In genomic region chr2:234313498-234313897, GRCh38 we compare ENCODE assay signal across 21 cellular contexts.
DNase-seq lines count a peak whose midpoint lies in the region; ATAC-seq and TF ChIP-seq lines count a peak whose summit lies in the region.
"Had no signal": no experiment of that assay in that cellular context is flagged by ENCODE, and none has a peak within 500 bp of the region (broad histone marks: within the 10 kb centered on the region; RNA-seq: fewer than 3 reads in every experiment).

No MANE protein-coding gene starts in this region.

- POLR2A ChIA-PET in activated CD4-positive, alpha-beta T cell treated with anti-CD3 and anti-CD28 coated beads for 36 hours (lab: Charles Lee) = no interaction called here
- POLR2A ChIA-PET in CD4-positive, alpha-beta T cell (lab: Charles Lee) = no interaction called here

- peaks cover 3% of the 10 kb centered on the region for H3K9me3 Mint-ChIP-seq in activated CD4-positive, alpha-beta T cell treated with anti-CD3 and anti-CD28 coated beads for 36 hours (ENCODE audit: low read depth)
- no peaks in the 10 kb centered on the region for H3K9me3 Mint-ChIP-seq in CD4-positive, alpha-beta T cell
- peaks cover 0 to 2% of the 10 kb centered on the region in 2 donors for H3K9me3 Mint-ChIP-seq in effector memory CD8-positive, alpha-beta T cell

- intact Hi-C loops in activated CD4-positive, alpha-beta T cell treated with anti-CD3 and anti-CD28 coated beads for 36 hours (cut with DNase I, micrococcal nuclease) = no loop called here
- intact Hi-C loops in CD4-positive, alpha-beta T cell (cut with DNase I, micrococcal nuclease) = no loop called here
- intact Hi-C loops in prostate gland (cut with DNase I) = no loop called here

- peaks cover 6% of the 10 kb centered on the region for H3K36me3 Mint-ChIP-seq in activated CD4-positive, alpha-beta T cell treated with anti-CD3 and anti-CD28 coated beads for 36 hours (ENCODE audit: low read depth)
- H3K36me3 Mint-ChIP-seq in CD4-positive, alpha-beta T cell (ENCODE audit: low read depth) = no peaks in the 10 kb centered on the region
- no peaks in the 10 kb centered on the region for H3K36me3 Mint-ChIP-seq in T-helper 17 cell (ENCODE audit: low read depth)
- peaks cover 12% of the 10 kb centered on the region for H3K36me3 Mint-ChIP-seq in effector memory CD8-positive, alpha-beta T cell (ENCODE audit: insufficient read depth)
- H3K36me3 Mint-ChIP-seq: naive B cell had no signal

- H3K4me1 ChIP-seq in prostate gland (replicated peaks) = no peaks in the 10 kb centered on the region
- H3K4me1 ChIP-seq: left lung, stomach, tibial artery had no signal

- no peak for DNase-seq in activated CD4-positive, alpha-beta T cell treated with anti-CD3 and anti-CD28 coated beads for 36 hours
- no peak for DNase-seq in activated CD4-positive, alpha-beta T cell treated with anti-CD3 and anti-CD28 coated beads, Interleukin-2, amount 50 U/mL, for 1 hour
- DNase-seq in CD4-positive, alpha-beta T cell = peak in 1 of 10 experiments; percentile 10
- DNase-seq in T-helper 17 cell (no peak), prostate gland (ENCODE audit: low spot score) (no peak), SK-N-DZ (ENCODE audit: low spot score) (no peak)
- DNase-seq in effector memory CD8-positive, alpha-beta T cell = no peak
- DNase-seq: 8988T; hypothalamus; left lung; naive B cell; NCI-H1048; NCI-H1694 treated with DMSO at 0.1 percent for 48 hours; NCI-H2171 treated with DMSO at 0.1 percent for 48 hours; NCI-H524; NK-92 treated with Interleukin-12 subunit alpha and Interleukin-12 subunit beta, amount 100 ng/mL, for 24 hours; occipital lobe; stomach; tibial artery had no signal

- CTCF ChIA-PET in activated CD4-positive, alpha-beta T cell treated with anti-CD3 and anti-CD28 coated beads for 36 hours (lab: Charles Lee) = interaction anchor here (1.0 kb wide), 1 partner anchor 22 kb away, joined by 3 read pairs; no protein-coding TSS in a partner anchor
- CTCF ChIA-PET in CD4-positive, alpha-beta T cell (lab: Charles Lee) = interaction anchor here (0.6 kb wide), 1 partner anchor 19 kb away, joined by 4 read pairs; no protein-coding TSS in a partner anchor

- peak overlapping the region; percentile 49 for H3K27ac Mint-ChIP-seq in activated CD4-positive, alpha-beta T cell treated with anti-CD3 and anti-CD28 coated beads for 36 hours
- H3K27ac Mint-ChIP-seq in CD4-positive, alpha-beta T cell = peak overlapping the region; percentile 19
- H3K27ac Mint-ChIP-seq in T-helper 17 cell = peak overlapping the region; percentile 90
- H3K27ac Mint-ChIP-seq in effector memory CD8-positive, alpha-beta T cell = peak overlapping the region; percentile 77 to 88

- no peak overlapping the region for H3K4me3 ChIP-seq in prostate gland
- H3K4me3 ChIP-seq: left lung, stomach, tibial artery had no signal

- H3K27me3 ChIP-seq in CD4-positive, alpha-beta T cell (ENCODE audit: control insufficient read depth, insufficient read depth, low read length) = no peaks in the 10 kb centered on the region
- no peaks in the 10 kb centered on the region for H3K27me3 ChIP-seq in prostate gland (replicated peaks; ENCODE audit: insufficient read depth)
- H3K27me3 ChIP-seq: left lung, stomach, tibial artery had no signal

- peaks cover 33% of the 10 kb centered on the region for H3K4me1 Mint-ChIP-seq in activated CD4-positive, alpha-beta T cell treated with anti-CD3 and anti-CD28 coated beads for 36 hours
- peaks cover 40% of the 10 kb centered on the region for H3K4me1 Mint-ChIP-seq in CD4-positive, alpha-beta T cell (ENCODE audit: low read depth)
- H3K4me1 Mint-ChIP-seq in T-helper 17 cell = peaks cover 20% of the 10 kb centered on the region
- H3K4me1 Mint-ChIP-seq in effector memory CD8-positive, alpha-beta T cell (ENCODE audit: low read depth in 2 of 2) = peaks cover 14 to 34% of the 10 kb centered on the region in 2 donors

- H3K27ac ChIP-seq in CD4-positive, alpha-beta T cell (ENCODE audit: low read depth, low read length) = no peak overlapping the region
- no peak overlapping the region for H3K27ac ChIP-seq in prostate gland
- H3K27ac ChIP-seq: left lung, stomach, tibial artery had no signal

- H3K27me3 Mint-ChIP-seq in activated CD4-positive, alpha-beta T cell treated with anti-CD3 and anti-CD28 coated beads for 36 hours = no peaks in the 10 kb centered on the region
- no peaks in the 10 kb centered on the region for H3K27me3 Mint-ChIP-seq in CD4-positive, alpha-beta T cell
- no peaks in the 10 kb centered on the region for H3K27me3 Mint-ChIP-seq in T-helper 17 cell
- H3K27me3 Mint-ChIP-seq in effector memory CD8-positive, alpha-beta T cell = no peaks in the 10 kb centered on the region

- no peak for ATAC-seq in activated CD4-positive, alpha-beta T cell treated with anti-CD3 and anti-CD28 coated beads for 36 hours
- ATAC-seq in CD4-positive, alpha-beta T cell (ENCODE audit: poor library complexity) = no peak
- ATAC-seq in T-helper 17 cell = peak; percentile 17
- ATAC-seq in effector memory CD8-positive, alpha-beta T cell (replicated peaks) = peak; percentile 11
- no peak for ATAC-seq in HG03135 (IDR thresholded peaks at IDR 0.05; ENCODE audit: unreplicated experiment)
- ATAC-seq: HepG2, left lung had no signal

- TF ChIP-seq POLR2A in prostate gland (IDR thresholded peaks at IDR 0.05) = no peak

- TF ChIP-seq CTCF in CD4-positive, alpha-beta T cell (IDR thresholded peaks at IDR 0.05) = no peak
- no peak for TF ChIP-seq CTCF in prostate gland (IDR thresholded peaks at IDR 0.05)

- H3K4me3 Mint-ChIP-seq in activated CD4-positive, alpha-beta T cell treated with anti-CD3 and anti-CD28 coated beads for 36 hours = no peak overlapping the region
- no peak overlapping the region for H3K4me3 Mint-ChIP-seq in CD4-positive, alpha-beta T cell
- peak overlapping the region; percentile 36 for H3K4me3 Mint-ChIP-seq in T-helper 17 cell
- H3K4me3 Mint-ChIP-seq in effector memory CD8-positive, alpha-beta T cell = peak overlapping the region; percentile 31 to 41
- H3K4me3 Mint-ChIP-seq: naive B cell had no signal

- no peaks in the 10 kb centered on the region for H3K9me3 ChIP-seq in CD4-positive, alpha-beta T cell (ENCODE audit: control insufficient read depth, low read length)
- no peaks in the 10 kb centered on the region for H3K9me3 ChIP-seq in T-helper 17 cell (ENCODE audit: control insufficient read depth, low read length, poor library complexity, severe bottlenecking)
- no peaks in the 10 kb centered on the region for H3K9me3 ChIP-seq in prostate gland
- H3K9me3 ChIP-seq: left lung, stomach, tibial artery had no signal

- 84% methylated on average over 3 of the region's 3 CpGs for WGBS in prostate gland

- H3K36me3 ChIP-seq in prostate gland = no peaks in the 10 kb centered on the region
- H3K36me3 ChIP-seq: left lung, stomach, tibial artery had no signal

Comparison
In these comparisons a context has a peak if more than half of its experiments do, and no peak if none do; other contexts are left out.
1. ATAC-seq: peak in T-helper 17 cell (single experiment) and effector memory CD8-positive, alpha-beta T cell (single experiment); none in activated CD4-positive, alpha-beta T cell treated with anti-CD3 and anti-CD28 coated beads for 36 hours (single experiment), CD4-positive, alpha-beta T cell (single experiment) and HG03135 (single experiment).
2. H3K27ac Mint-ChIP-seq: peak in every context shown above with its lines; median percentile 90 in T-helper 17 cell; 82 in effector memory CD8-positive, alpha-beta T cell; 49 in activated CD4-positive, alpha-beta T cell treated with anti-CD3 and anti-CD28 coated beads for 36 hours; 19 in CD4-positive, alpha-beta T cell.
3. H3K4me3 Mint-ChIP-seq: peak in T-helper 17 cell (single experiment) and effector memory CD8-positive, alpha-beta T cell (2 of 2); none in activated CD4-positive, alpha-beta T cell treated with anti-CD3 and anti-CD28 coated beads for 36 hours (single experiment) and CD4-positive, alpha-beta T cell (single experiment).